ENCODE assay signal across 8 cellular contexts in genomic region chr22:26483439-26484359, GRCh38. TPM values are rescaled to one million over a fixed set of nuclear protein-coding genes. Genes with fewer than 3 reads are reported as not detected.
DNase-seq lines count a peak whose midpoint lies in the region; ATAC-seq, FAIRE-seq and TF ChIP-seq lines count a peak whose summit lies in the region.

TSS of gene HPS4 (minus strand) at chr22:26483783. CDS start at chr22:26481762, 2,021 bp downstream.
TSS of gene SRRD (plus strand) at chr22:26483877. CDS start at chr22:26483891, 14 bp downstream.

- DNase-seq in DMS53 (lab: John Stamatoyannopoulos, UW) (peak; percentile 90), RCC 7860 (ENCODE audit: low spot score) (peak; percentile 70), fibroblast of mammary gland (ENCODE audit: low read depth) (peak; percentile 83)
- DNase-seq in activated T-helper 1 cell treated with anti-CD3 and anti-CD28 coated beads, Interleukin-12 subunit alpha, Interleukin-12 subunit beta, Interleukin-2, Interleukin-4 antibody, amounts not matched to agents 30 ng/mL and 10 ng/mL and 1 ng/mL, durations not matched to agents 14 hours and 24 hours and 36 hours (ENCODE audit: low spot score): peak; percentile 93
- peak; percentile 89 to 96 (median 94) for DNase-seq in naive thymus-derived CD8-positive, alpha-beta T cell
- DNase-seq in stimulated activated naive CD4-positive, alpha-beta T cell (lab: John Stamatoyannopoulos, UW): peak; percentile 86 to 95 (median 90)

- POLR2A ChIA-PET in naive thymus-derived CD8-positive, alpha-beta T cell (lab: Charles Lee): interaction anchor here (0.8 to 3.4 kb wide), 18 partner anchors 10 to 189 kb away, joined by 3 to 40 read pairs (median 4); partner anchors contain the start of genes ASPHD2, MIAT, TFIP11 and TPST2

- H3K4me3 Mint-ChIP-seq in activated T-helper 1 cell treated with anti-CD3 and anti-CD28 coated beads, Interleukin-12 subunit alpha, Interleukin-12 subunit beta, Interleukin-2, Interleukin-4 antibody, amounts not matched to agents 30 ng/mL and 10 ng/mL and 1 ng/mL, durations not matched to agents 14 hours and 24 hours and 36 hours: peak within 1 kb of the TSS; percentile 95
- H3K4me3 Mint-ChIP-seq in naive thymus-derived CD8-positive, alpha-beta T cell: peak within 1 kb of the TSS; percentile 90 to 97 (median 94)

- H3K36me3 ChIP-seq in KMS-11 (ENCODE audit: insufficient read depth): no peaks in the 10 kb centered on the region

- intact Hi-C loops in activated T-helper 1 cell treated with anti-CD3 and anti-CD28 coated beads, Interleukin-12 subunit alpha, Interleukin-12 subunit beta, Interleukin-2, Interleukin-4 antibody, amounts not matched to agents 30 ng/mL and 10 ng/mL and 1 ng/mL, durations not matched to agents 14 hours and 24 hours and 36 hours (cut with micrococcal nuclease): loop anchor here (1.0 kb wide), 6 partner anchors 29 to 189 kb away; partner anchors contain the start of genes TFIP11 and TPST2

- H3K9me3 Mint-ChIP-seq in activated T-helper 1 cell treated with anti-CD3 and anti-CD28 coated beads, Interleukin-12 subunit alpha, Interleukin-12 subunit beta, Interleukin-2, Interleukin-4 antibody, amounts not matched to agents 30 ng/mL and 10 ng/mL and 1 ng/mL, durations not matched to agents 14 hours and 24 hours and 36 hours: no peaks in the 10 kb centered on the region
- no peaks in the 10 kb centered on the region for H3K9me3 Mint-ChIP-seq in naive thymus-derived CD8-positive, alpha-beta T cell

- H3K79me2 ChIP-seq in KMS-11 (ENCODE audit: insufficient read depth, low read depth): peaks cover 47% of the 10 kb centered on the region

- peaks cover 19% of the 10 kb centered on the region for H3K36me3 Mint-ChIP-seq in activated T-helper 1 cell treated with anti-CD3 and anti-CD28 coated beads, Interleukin-12 subunit alpha, Interleukin-12 subunit beta, Interleukin-2, Interleukin-4 antibody, amounts not matched to agents 30 ng/mL and 10 ng/mL and 1 ng/mL, durations not matched to agents 14 hours and 24 hours and 36 hours (ENCODE audit: low read depth)
- peaks cover 0 to 43% (median 0%) of the 10 kb centered on the region in 3 donors for H3K36me3 Mint-ChIP-seq in naive thymus-derived CD8-positive, alpha-beta T cell

- no peak for FAIRE-seq in RCC 7860 (lab: Jason Lieb, UNC)

- H3K4me2 ChIP-seq in KMS-11: peak within 1 kb of the TSS; percentile 94

- H3K9ac ChIP-seq in KMS-11: peak within 1 kb of the TSS; percentile 82

- H3K4me3 ChIP-seq in KMS-11 (IDR thresholded peaks at IDR 0.05; ENCODE audit: insufficient read depth, low read depth, low read length) (no peak within 1 kb of the TSS), fibroblast of mammary gland (ENCODE audit: control insufficient read depth, low read depth, low read length) (peak within 1 kb of the TSS; percentile 92)

- no peaks in the 10 kb centered on the region for H3K27me3 Mint-ChIP-seq in activated T-helper 1 cell treated with anti-CD3 and anti-CD28 coated beads, Interleukin-12 subunit alpha, Interleukin-12 subunit beta, Interleukin-2, Interleukin-4 antibody, amounts not matched to agents 30 ng/mL and 10 ng/mL and 1 ng/mL, durations not matched to agents 14 hours and 24 hours and 36 hours (ENCODE audit: insufficient read depth)
- no peaks in the 10 kb centered on the region for H3K27me3 Mint-ChIP-seq in naive thymus-derived CD8-positive, alpha-beta T cell

- H3K4me1 Mint-ChIP-seq in activated T-helper 1 cell treated with anti-CD3 and anti-CD28 coated beads, Interleukin-12 subunit alpha, Interleukin-12 subunit beta, Interleukin-2, Interleukin-4 antibody, amounts not matched to agents 30 ng/mL and 10 ng/mL and 1 ng/mL, durations not matched to agents 14 hours and 24 hours and 36 hours (ENCODE audit: low read depth): peaks cover 70% of the 10 kb centered on the region
- peaks cover 44 to 72% (median 69%) of the 10 kb centered on the region in 4 donors for H3K4me1 Mint-ChIP-seq in naive thymus-derived CD8-positive, alpha-beta T cell

- H3K4me1 ChIP-seq in KMS-11 (ENCODE audit: low read depth, poor library complexity, severe bottlenecking): peaks cover 60% of the 10 kb centered on the region

- H3K27ac Mint-ChIP-seq in activated T-helper 1 cell treated with anti-CD3 and anti-CD28 coated beads, Interleukin-12 subunit alpha, Interleukin-12 subunit beta, Interleukin-2, Interleukin-4 antibody, amounts not matched to agents 30 ng/mL and 10 ng/mL and 1 ng/mL, durations not matched to agents 14 hours and 24 hours and 36 hours: peak within 1 kb of the TSS; percentile 94
- H3K27ac Mint-ChIP-seq in naive thymus-derived CD8-positive, alpha-beta T cell: peak within 1 kb of the TSS; percentile 93 to 99 (median 98)

- TF ChIP-seq CTCF in KMS-11 (conservative IDR thresholded peaks at IDR 0.05; ENCODE audit: low read depth, low read length) (no peak), fibroblast of mammary gland (conservative IDR thresholded peaks at IDR 0.05; ENCODE audit: control insufficient read depth, insufficient read depth, low read depth, low read length) (no peak)

- H4K20me1 ChIP-seq in KMS-11 (ENCODE audit: insufficient read depth): no peaks in the 10 kb centered on the region

- peak within 1 kb of the TSS; percentile 61 for H2AFZ ChIP-seq in KMS-11 (ENCODE audit: low read depth)

- no peaks in the 10 kb centered on the region for H3K27me3 ChIP-seq in KMS-11 (ENCODE audit: insufficient read depth, low read depth)

- peak within 1 kb of the TSS; percentile 80 for H3K27ac ChIP-seq in KMS-11

- peak; percentile 56 for ATAC-seq in GM21737 (IDR thresholded peaks at IDR 0.05; ENCODE audit: unreplicated experiment)
- ATAC-seq in naive thymus-derived CD8-positive, alpha-beta T cell: peak; percentile 80 to 83

RNA-seq across cellular contexts. Expression of gene HPS4, which starts in this region (rescaled TPM):
- total RNA-seq in activated T-helper 1 cell treated with anti-CD3 and anti-CD28 coated beads, Interleukin-12 subunit alpha, Interleukin-12 subunit beta, Interleukin-2, Interleukin-4 antibody, amounts not matched to agents 30 ng/mL and 10 ng/mL and 1 ng/mL, durations not matched to agents 14 hours and 24 hours and 36 hours: 43.8 and 44.5 TPM in 2 replicates
- total RNA-seq in naive thymus-derived CD8-positive, alpha-beta T cell: 10 to 100 TPM; 63.9 to 64.3 TPM
- polyA plus RNA-seq in naive thymus-derived CD8-positive, alpha-beta T cell: 10 to 100 TPM; 10.5 to 18.4 (median 16.2) TPM

RNA-seq across cellular contexts. Expression of gene SRRD, which starts in this region (rescaled TPM):
- total RNA-seq in activated T-helper 1 cell treated with anti-CD3 and anti-CD28 coated beads, Interleukin-12 subunit alpha, Interleukin-12 subunit beta, Interleukin-2, Interleukin-4 antibody, amounts not matched to agents 30 ng/mL and 10 ng/mL and 1 ng/mL, durations not matched to agents 14 hours and 24 hours and 36 hours: 29.2 and 34.8 TPM in 2 replicates
- total RNA-seq in naive thymus-derived CD8-positive, alpha-beta T cell: 10 to 100 TPM; 21.4 to 24.6 TPM
- 10 to 100 TPM; 17.1 to 27.0 (median 17.9) TPM for polyA plus RNA-seq in naive thymus-derived CD8-positive, alpha-beta T cell
